Comparison of ENCODE assay signal across 8 cellular contexts in the genomic region with DNA sequence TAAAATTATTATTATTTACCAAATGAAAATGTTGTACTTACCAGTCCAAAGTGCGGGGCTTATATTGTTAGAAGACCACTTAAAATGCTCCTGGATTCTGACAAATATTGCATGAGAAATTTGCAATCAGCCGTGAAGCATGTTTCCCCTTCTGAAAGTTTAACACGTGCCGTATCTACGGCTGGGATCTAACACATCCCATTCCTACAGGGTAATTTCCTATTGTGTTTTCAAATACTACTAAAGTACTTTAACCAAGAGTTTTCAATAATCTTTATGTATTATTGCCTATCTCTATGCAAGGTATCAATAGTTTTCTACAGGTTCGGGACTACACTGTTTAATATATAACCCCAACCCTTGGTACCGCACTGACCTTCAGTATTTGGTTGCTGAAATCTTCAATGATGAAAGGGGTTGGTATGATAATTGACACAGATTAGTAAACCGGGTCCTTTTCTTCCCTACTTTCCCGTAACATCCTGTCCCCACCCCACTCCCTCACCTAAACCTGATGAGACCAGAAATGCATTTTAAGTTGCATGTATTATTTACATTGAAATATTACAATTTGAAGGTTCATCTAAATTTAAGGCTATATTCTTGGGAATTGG. TPM values are rescaled to one million over a fixed set of nuclear protein-coding genes. Genes with fewer than 3 reads are reported as not detected.
A peak's percentile ranks its signal among the peaks of the same experiment; 100 is the strongest.
DNase-seq lines count a peak whose midpoint lies in the region; TF ChIP-seq lines count a peak whose summit lies in the region.

No MANE protein-coding gene starts in this region.

- DNase-seq in right atrium auricular region (ENCODE audit: low spot score): no peak
- no peak for DNase-seq in cardiac septum (ENCODE audit: low spot score)
- peak; percentile 45 for DNase-seq in adipocyte (ENCODE audit: low read depth)
- peak; percentile 17 for DNase-seq in kidney tubule cell (ENCODE audit: low spot score)
- DNase-seq in type B pancreatic cell (ENCODE audit: extremely low spot score, unreplicated experiment): no peak
- DNase-seq in HuH-7 (ENCODE audit: low spot score): no peak
- DNase-seq in NCI-H1092 (lab: John Stamatoyannopoulos, UW): no peak
- no peak for DNase-seq in activated gamma-delta T cell treated with Interleukin-2 at 50 U/mL for 16 hours

- peak overlapping the region; percentile 91 for H3K9ac ChIP-seq in adipocyte (ENCODE audit: low read length)

- H3K36me3 ChIP-seq in right atrium auricular region: no peaks in the 10 kb centered on the region
- no peaks in the 10 kb centered on the region for H3K36me3 ChIP-seq in adipocyte (ENCODE audit: control insufficient read depth, insufficient read depth, low read length, severe bottlenecking)

- peak overlapping the region; percentile 95 for H3K27ac Mint-ChIP-seq in type B pancreatic cell

- H3K9me3 ChIP-seq in right atrium auricular region (no peaks in the 10 kb centered on the region), adipocyte (ENCODE audit: control insufficient read depth, low read length) (no peaks in the 10 kb centered on the region)

- intact Hi-C loops in cardiac septum (cut with DNase I): no loop called here

- no peaks in the 10 kb centered on the region for H3K4me1 Mint-ChIP-seq in type B pancreatic cell (ENCODE audit: unreplicated experiment)

- H3K9me3 Mint-ChIP-seq in type B pancreatic cell: no peaks in the 10 kb centered on the region

- TF ChIP-seq CTCF in right atrium auricular region (IDR thresholded peaks at IDR 0.05) (no peak), type B pancreatic cell (conservative IDR thresholded peaks at IDR 0.05) (no peak)

- H3K27me3 ChIP-seq in right atrium auricular region: no peaks in the 10 kb centered on the region
- no peaks in the 10 kb centered on the region for H3K27me3 ChIP-seq in adipocyte (replicated peaks; ENCODE audit: control insufficient read depth, insufficient read depth, low read length)

- H3K4me1 ChIP-seq in right atrium auricular region: no peaks in the 10 kb centered on the region
- H3K4me1 ChIP-seq in adipocyte (ENCODE audit: control insufficient read depth, insufficient read depth, low read length): peaks cover 6% of the 10 kb centered on the region

- peak overlapping the region; percentile 91 for H3K4me3 Mint-ChIP-seq in type B pancreatic cell

- H3K4me3 ChIP-seq in right atrium auricular region (peak overlapping the region; percentile 48 to 69), adipocyte (ENCODE audit: low read length) (peak overlapping the region; percentile 89)

- peak overlapping the region; percentile 57 to 71 for H3K27ac ChIP-seq in right atrium auricular region

- H3K36me3 Mint-ChIP-seq in type B pancreatic cell: no peaks in the 10 kb centered on the region

- no peaks in the 10 kb centered on the region for H3K27me3 Mint-ChIP-seq in type B pancreatic cell

RNA-seq across cellular contexts. Expression of a gene that starts 0.8 kb away (rescaled TPM):
- total RNA-seq in right atrium auricular region: 1 to 10 TPM; 2.8 to 5.5 TPM
- 5.6 TPM for total RNA-seq in cardiac septum
- total RNA-seq in type B pancreatic cell (ENCODE audit: low replicate concordance): 36.2 and 37.8 TPM in 2 replicates

Comparison
In these comparisons a context has a peak if more than half of its experiments do, and no peak if none do; other contexts are left out.
1. DNase-seq: peak in adipocyte (single experiment) and kidney tubule cell (single experiment); none in right atrium auricular region (single experiment), cardiac septum (single experiment), type B pancreatic cell (single experiment), HuH-7 (single experiment), NCI-H1092 (single experiment) and activated gamma-delta T cell treated with Interleukin-2 at 50 U/mL for 16 hours (single experiment).